In genomic region chr21:16195896-16196443, GRCh38 we compare ENCODE assay signal across 1 cellular context.
TF ChIP-seq lines count a peak whose summit lies in the region.

No MANE protein-coding gene starts in this region.

TF ChIP-seq in GM12878, 131 proteins besides CTCF, POLR2A, EP300 and RAD21 (continued from another document):
- TF ChIP-seq REST (IDR thresholded peaks at IDR 0.05; ENCODE audit: low read depth, low read length) (no peak), NR2C1 (IDR thresholded peaks at IDR 0.05) (no peak), E2F4 (IDR thresholded peaks at IDR 0.05; ENCODE audit: low read depth, low read length) (no peak), SMAD5 (IDR thresholded peaks at IDR 0.05; ENCODE audit: low read depth) (no peak)
- TF ChIP-seq, protein P1, sequence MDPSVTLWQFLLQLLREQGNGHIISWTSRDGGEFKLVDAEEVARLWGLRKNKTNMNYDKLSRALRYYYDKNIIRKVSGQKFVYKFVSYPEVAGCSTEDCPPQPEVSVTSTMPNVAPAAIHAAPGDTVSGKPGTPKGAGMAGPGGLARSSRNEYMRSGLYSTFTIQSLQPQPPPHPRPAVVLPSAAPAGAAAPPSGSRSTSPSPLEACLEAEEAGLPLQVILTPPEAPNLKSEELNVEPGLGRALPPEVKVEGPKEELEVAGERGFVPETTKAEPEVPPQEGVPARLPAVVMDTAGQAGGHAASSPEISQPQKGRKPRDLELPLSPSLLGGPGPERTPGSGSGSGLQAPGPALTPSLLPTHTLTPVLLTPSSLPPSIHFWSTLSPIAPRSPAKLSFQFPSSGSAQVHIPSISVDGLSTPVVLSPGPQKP (IDR thresholded peaks at IDR 0.05; ENCODE audit: low read depth, low read length) = no peak
